Comparison of ENCODE assay signal across 18 cellular contexts in genomic region chr6:14077193-14077853, GRCh38. TPM values are rescaled to one million over a fixed set of nuclear protein-coding genes. Genes with fewer than 3 reads are reported as not detected.
DNase-seq lines count a peak whose midpoint lies in the region; ATAC-seq, FAIRE-seq and TF ChIP-seq lines count a peak whose summit lies in the region.
"Had no signal": no experiment of that assay in that cellular context is flagged by ENCODE, and none has a peak within 500 bp of the region (broad histone marks: within the 10 kb centered on the region; RNA-seq: fewer than 3 reads in every experiment).

No MANE protein-coding gene starts in this region.

- H3K9me1 ChIP-seq in keratinocyte (ENCODE audit: control insufficient read depth, extremely low read depth, insufficient read depth, low read length), result no peaks in the 10 kb centered on the region

- dilution Hi-C loops in keratinocyte (cut with MboI; ENCODE audit: extremely low pct_ligation_motif_present, low sequenced_read_pairs), result no loop called here

- H3K9me3 Mint-ChIP-seq in stimulated activated naive CD8-positive, alpha-beta T cell treated with anti-CD3 and anti-CD28 coated beads, Interleukin-15, amount 100 ng/mL, for 72 hours, result no peaks in the 10 kb centered on the region
- H3K9me3 Mint-ChIP-seq in activated T-helper 2 cell treated with anti-CD3 and anti-CD28 coated beads, Interferon-gamma antibody, Interleukin-2, Interleukin-4, amounts not matched to agents 10 μg/mL and 5 μg/mL and 100 μg/mL, durations not matched to agents 14 hours and 24 hours and 36 hours, result no peaks in the 10 kb centered on the region
- H3K9me3 Mint-ChIP-seq: CD4-positive, alpha-beta T cell; H9 had no signal

- peak overlapping the region in 1 of 2 donors; percentile 82 for H3K27ac Mint-ChIP-seq in stimulated activated naive CD8-positive, alpha-beta T cell treated with anti-CD3 and anti-CD28 coated beads, Interleukin-15, amount 100 ng/mL, for 72 hours
- peak overlapping the region; percentile 71 for H3K27ac Mint-ChIP-seq in activated T-helper 2 cell treated with anti-CD3 and anti-CD28 coated beads, Interferon-gamma antibody, Interleukin-2, Interleukin-4, amounts not matched to agents 10 μg/mL and 5 μg/mL and 100 μg/mL, durations not matched to agents 14 hours and 24 hours and 36 hours
- H3K27ac Mint-ChIP-seq: CD4-positive, alpha-beta T cell; H9 had no signal

- H3K36me3 ChIP-seq in keratinocyte (ENCODE audit: control insufficient read depth in 2 of 2, extremely low read depth in 1 of 2, insufficient read depth in 2 of 2, low read length in 2 of 2), result no peaks in the 10 kb centered on the region
- H3K36me3 ChIP-seq: BE2C, MG63, SJSA1 had no signal

- peaks cover 56% of the 10 kb centered on the region for H3K4me1 Mint-ChIP-seq in stimulated activated naive CD8-positive, alpha-beta T cell treated with anti-CD3 and anti-CD28 coated beads, Interleukin-15, amount 100 ng/mL, for 72 hours
- H3K4me1 Mint-ChIP-seq in activated T-helper 2 cell treated with anti-CD3 and anti-CD28 coated beads, Interferon-gamma antibody, Interleukin-2, Interleukin-4, amounts not matched to agents 10 μg/mL and 5 μg/mL and 100 μg/mL, durations not matched to agents 14 hours and 24 hours and 36 hours (ENCODE audit: low read depth), result peaks cover 48% of the 10 kb centered on the region

- no peak overlapping the region for H3K4me3 Mint-ChIP-seq in stimulated activated naive CD8-positive, alpha-beta T cell treated with anti-CD3 and anti-CD28 coated beads, Interleukin-15, amount 100 ng/mL, for 72 hours
- no peak overlapping the region for H3K4me3 Mint-ChIP-seq in activated T-helper 2 cell treated with anti-CD3 and anti-CD28 coated beads, Interferon-gamma antibody, Interleukin-2, Interleukin-4, amounts not matched to agents 10 μg/mL and 5 μg/mL and 100 μg/mL, durations not matched to agents 14 hours and 24 hours and 36 hours (ENCODE audit: low read depth)
- H3K4me3 Mint-ChIP-seq: CD4-positive, alpha-beta T cell; H9 had no signal

- H3K9me3 ChIP-seq in keratinocyte (ENCODE audit: control insufficient read depth, low read depth, low read length), result no peaks in the 10 kb centered on the region
- H3K9me3 ChIP-seq: BE2C, MG63, SJSA1 had no signal

- no peaks in the 10 kb centered on the region for H3K27me3 Mint-ChIP-seq in stimulated activated naive CD8-positive, alpha-beta T cell treated with anti-CD3 and anti-CD28 coated beads, Interleukin-15, amount 100 ng/mL, for 72 hours
- H3K27me3 Mint-ChIP-seq in activated T-helper 2 cell treated with anti-CD3 and anti-CD28 coated beads, Interferon-gamma antibody, Interleukin-2, Interleukin-4, amounts not matched to agents 10 μg/mL and 5 μg/mL and 100 μg/mL, durations not matched to agents 14 hours and 24 hours and 36 hours (ENCODE audit: low read depth), result no peaks in the 10 kb centered on the region
- H3K27me3 Mint-ChIP-seq: CD4-positive, alpha-beta T cell had no signal

- H2AFZ ChIP-seq in keratinocyte (ENCODE audit: control insufficient read depth, low read length), result no peak overlapping the region

- H3K79me2 ChIP-seq in keratinocyte (ENCODE audit: control insufficient read depth, insufficient read depth, low read length), result no peaks in the 10 kb centered on the region

- H3K9ac ChIP-seq in keratinocyte (ENCODE audit: control insufficient read depth, extremely low read depth, insufficient read depth, low read length), result no peak overlapping the region

- DNase-seq in stimulated activated naive CD8-positive, alpha-beta T cell treated with anti-CD3 and anti-CD28 coated beads, Interleukin-15, amount 100 ng/mL, for 72 hours, result peak in 1 of 2 donors; percentile 48
- DNase-seq in stimulated activated naive CD8-positive, alpha-beta T cell treated with anti-CD3 and anti-CD28 coated beads, Interleukin-15, Interleukin-2, amounts not matched to agents 100 U/mL and 50 U/mL, for 24 hours, result no peak
- no peak for DNase-seq in activated T-helper 2 cell treated with anti-CD3 and anti-CD28 coated beads, Interferon-gamma antibody, Interleukin-2, Interleukin-4, amounts not matched to agents 10 μg/mL and 5 μg/mL and 100 μg/mL, durations not matched to agents 14 hours and 24 hours and 36 hours (ENCODE audit: low spot score)
- DNase-seq in keratinocyte (ENCODE audit: low read depth, low spot score) (no peak), amniotic stem cell (lab: John Stamatoyannopoulos, UW) (no peak), ureter (ENCODE audit: low spot score) (no peak), GM19239 (ENCODE audit: insufficient read length, low spot score) (no peak)
- DNase-seq: BE2C; CD4-positive, alpha-beta T cell; H9; MG63; NCI-H1105; NCI-H1694; NCI-H446 treated with DMSO at 0.1 percent for 48 hours; NCI-H748 treated with DMSO at 0.1 percent for 48 hours; PC-3 had no signal

- no peak for TF ChIP-seq CTCF in keratinocyte (optimal IDR thresholded peaks at IDR 0.05 in 1 of 3, IDR thresholded peaks at IDR 0.05 in 1 of 3, conservative IDR thresholded peaks at IDR 0.05 in 1 of 3; ENCODE audit: extremely low read depth in 1 of 3, insufficient read depth in 2 of 3, low read length in 3 of 3)

- H3K4me3 ChIP-seq in keratinocyte (ENCODE audit: control insufficient read depth in 2 of 3, extremely low read depth in 1 of 3, insufficient read depth in 2 of 3, low read depth in 1 of 3, low read length in 3 of 3), result no peak overlapping the region
- H3K4me3 ChIP-seq: MG63, SJSA1 had no signal

- peak; percentile 5 for FAIRE-seq in keratinocyte (lab: Jason Lieb, UNC)
- no peak for FAIRE-seq in GM19239 (lab: Jason Lieb, UNC)
- FAIRE-seq: HepG2 had no signal

- H3K4me2 ChIP-seq in keratinocyte (ENCODE audit: control insufficient read depth, extremely low read depth, insufficient read depth, low read depth, low read length), result peak overlapping the region; percentile 14

- peak; percentile 59 for ATAC-seq in stimulated activated naive CD8-positive, alpha-beta T cell treated with anti-CD3 and anti-CD28 coated beads, Interleukin-15, amount 100 ng/mL, for 72 hours
- no peak for ATAC-seq in stimulated activated naive CD8-positive, alpha-beta T cell treated with anti-CD3 and anti-CD28 coated beads, Interleukin-15, Interleukin-2, amounts not matched to agents 100 U/mL and 50 U/mL, for 24 hours
- ATAC-seq: HepG2, PC-3 had no signal

- H3K36me3 Mint-ChIP-seq in activated T-helper 2 cell treated with anti-CD3 and anti-CD28 coated beads, Interferon-gamma antibody, Interleukin-2, Interleukin-4, amounts not matched to agents 10 μg/mL and 5 μg/mL and 100 μg/mL, durations not matched to agents 14 hours and 24 hours and 36 hours (ENCODE audit: low read depth), result no peaks in the 10 kb centered on the region

- no peaks in the 10 kb centered on the region for H4K20me1 ChIP-seq in keratinocyte (ENCODE audit: control insufficient read depth, extremely low read depth, insufficient read depth, low read length)

- peaks cover 34% of the 10 kb centered on the region for H3K4me1 ChIP-seq in keratinocyte (ENCODE audit: control insufficient read depth, extremely low read depth, insufficient read depth, low read length)
- H3K4me1 ChIP-seq: BE2C had no signal

- intact Hi-C loops in activated T-helper 2 cell treated with anti-CD3 and anti-CD28 coated beads, Interferon-gamma antibody, Interleukin-2, Interleukin-4, amounts not matched to agents 10 μg/mL and 5 μg/mL and 100 μg/mL, durations not matched to agents 14 hours and 24 hours and 36 hours (cut with micrococcal nuclease), result loop anchor here (10.0 kb wide), 2 partner anchors 363 to 657 kb away; partner anchors contain the start of gene RANBP9

- H3K27ac ChIP-seq in keratinocyte (ENCODE audit: control insufficient read depth, insufficient read depth, low read length), result peak overlapping the region; percentile 28
- H3K27ac ChIP-seq: SJSA1 had no signal

- no peaks in the 10 kb centered on the region for H3K27me3 ChIP-seq in keratinocyte (ENCODE audit: control insufficient read depth, extremely low read depth, insufficient read depth, low read length)
- H3K27me3 ChIP-seq: MG63, SJSA1 had no signal

RNA-seq across cellular contexts. Expression of gene CD83, which starts 40.2 kb away (rescaled TPM):
- total RNA-seq in activated T-helper 2 cell treated with anti-CD3 and anti-CD28 coated beads, Interferon-gamma antibody, Interleukin-2, Interleukin-4, amounts not matched to agents 10 μg/mL and 5 μg/mL and 100 μg/mL, durations not matched to agents 14 hours and 24 hours and 36 hours, result 145 and 150 TPM in 2 replicates
- 2.2 to 3.8 TPM (median 3.4 TPM) in 3 replicates for polyA plus RNA-seq in keratinocyte
- 0.52 TPM for polyA plus RNA-seq in keratinocyte (2011; ENCODE audit: low read depth)
- polyA plus RNA-seq in keratinocyte (2011; cell fraction: cytosol; rRNA removed), result 1.9 and 2.5 TPM in 2 replicates
- polyA plus RNA-seq in keratinocyte (2011; cell fraction: nucleus; rRNA removed), result 2.3 TPM in 2 replicates
- polyA plus RNA-seq in keratinocyte (2012; ENCODE audit: low replicate concordance), result 1.5 and 3.8 TPM in 2 replicates
- polyA minus RNA-seq in keratinocyte, result 1.4 to 2.0 TPM (median 1.5 TPM) in 3 replicates
- polyA minus RNA-seq in keratinocyte (2011; cell fraction: cytosol; rRNA and poly(A)+ RNA removed), result 0.77 TPM
- 0.74 and 0.93 TPM in 2 replicates for polyA minus RNA-seq in keratinocyte (2011; cell fraction: nucleus; rRNA and poly(A)+ RNA removed)
- 2.1 TPM for total RNA-seq in ureter

Comparison
In these comparisons a context has a peak if more than half of its experiments do, and no peak if none do; other contexts are left out.
1. RNA of gene CD83, which starts 40.2 kb away (total RNA-seq): 145 to 150 TPM in activated T-helper 2 cell treated with anti-CD3 and anti-CD28 coated beads, Interferon-gamma antibody, Interleukin-2, Interleukin-4, amounts not matched to agents 10 μg/mL and 5 μg/mL and 100 μg/mL, durations not matched to agents 14 hours and 24 hours and 36 hours; 2.1 TPM in ureter (single experiment); every median in the first group is over 10 times any median in the second.